Comparison of ENCODE assay signal across 9 cellular contexts in genomic region chr13:102903659-102904407, GRCh38. TPM values are rescaled to one million over a fixed set of nuclear protein-coding genes. Genes with fewer than 3 reads are reported as not detected.
DNase-seq lines count a peak whose midpoint lies in the region; ATAC-seq and TF ChIP-seq lines count a peak whose summit lies in the region.
"Had no signal": no experiment of that assay in that cellular context is flagged by ENCODE, and none has a peak within 500 bp of the region (broad histone marks: within the 10 kb centered on the region; RNA-seq: fewer than 3 reads in every experiment).

No MANE protein-coding gene starts in this region.

- no peaks in the 10 kb centered on the region for H3K36me3 ChIP-seq in Peyer's patch
- H3K36me3 ChIP-seq: ovary had no signal

- no peak for TF ChIP-seq POLR2A in Peyer's patch (IDR thresholded peaks at IDR 0.05)

- DNase-seq in A172 (ENCODE audit: low spot score) (peak; percentile 10), Peyer's patch (no peak), germinal center (ENCODE audit: low spot score) (peak; percentile 11)
- DNase-seq in stimulated activated CD4-positive, alpha-beta T cell treated with anti-CD3 and anti-CD28 coated beads, Interleukin-12 subunit alpha, Interleukin-12 subunit beta, amount 100 ng/mL, for 4 hours: no peak
- DNase-seq: ovary had no signal

- no peak overlapping the region for H3K4me3 ChIP-seq in Peyer's patch
- H3K4me3 ChIP-seq: ovary had no signal

- peaks cover 0 to 19% (median 0%) of the 10 kb centered on the region in 4 donors for H3K4me1 ChIP-seq in Peyer's patch

- no peak for ATAC-seq in GM21786 (IDR thresholded peaks at IDR 0.05; ENCODE audit: unreplicated experiment)
- no peak for ATAC-seq in HG02938 (IDR thresholded peaks at IDR 0.05; ENCODE audit: unreplicated experiment)
- ATAC-seq in GM21717 (IDR thresholded peaks at IDR 0.05; ENCODE audit: unreplicated experiment): no peak

- TF ChIP-seq CTCF in GM12873 (IDR thresholded peaks at IDR 0.05; ENCODE audit: insufficient read depth, low read depth, low read length, missing control alignments) (peak; percentile 51), Peyer's patch (IDR thresholded peaks at IDR 0.05) (peak in 5 of 6 experiments; percentile 15 to 71 (median 67))

- H3K27ac ChIP-seq in Peyer's patch: no peak overlapping the region
- H3K27ac ChIP-seq: ovary had no signal

- H3K9me3 ChIP-seq in Peyer's patch: no peaks in the 10 kb centered on the region
- H3K9me3 ChIP-seq: ovary had no signal

- no peaks in the 10 kb centered on the region for H3K27me3 ChIP-seq in Peyer's patch
- H3K27me3 ChIP-seq: ovary had no signal

RNA-seq across cellular contexts. Expression of gene ERCC5, which starts 58.0 kb away (rescaled TPM):
- 40.2 and 52.9 TPM in 2 replicates for total RNA-seq in A172 (2014; rRNA removed; shearing (Covaris generic))
- 100 to 1,000 TPM in 3 of 4 donors, 10 to 100 TPM in 1; 91.8 to 231 (median 113) TPM for total RNA-seq in Peyer's patch

Comparison
In these comparisons a context has a peak if more than half of its experiments do, and no peak if none do; other contexts are left out.
1. DNase-seq: peak in A172 (single experiment) and germinal center (single experiment); none in Peyer's patch (0 of 3) and stimulated activated CD4-positive, alpha-beta T cell treated with anti-CD3 and anti-CD28 coated beads, Interleukin-12 subunit alpha, Interleukin-12 subunit beta, amount 100 ng/mL, for 4 hours (single experiment).